ENCODE assay signal across 29 cellular contexts in the genomic region with DNA sequence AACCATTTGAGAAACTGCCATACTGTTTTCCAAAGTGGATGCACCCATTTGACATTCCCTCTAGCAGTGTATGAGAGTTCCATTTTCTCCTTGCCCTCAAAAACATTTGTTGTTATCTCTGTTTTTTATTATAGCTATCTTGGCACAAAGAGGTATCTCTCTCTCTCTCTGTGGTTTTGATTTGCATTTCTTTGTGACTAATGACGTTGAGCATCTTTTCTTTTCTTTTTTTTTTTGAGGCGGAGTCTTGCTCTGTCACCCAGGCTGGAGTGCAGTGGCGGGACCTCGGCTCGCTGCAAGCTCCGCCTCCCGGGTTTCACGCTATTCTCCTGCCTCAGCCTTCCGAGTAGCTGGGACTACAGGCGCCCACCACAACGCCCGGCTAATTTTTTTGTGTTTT. TPM values are rescaled to one million over a fixed set of nuclear protein-coding genes. Genes with fewer than 3 reads are reported as not detected.
A peak's percentile ranks its signal among the peaks of the same experiment; 100 is the strongest.
DNase-seq lines count a peak whose midpoint lies in the region; ATAC-seq, FAIRE-seq and TF ChIP-seq lines count a peak whose summit lies in the region.
"Had no signal": no experiment of that assay in that cellular context is flagged by ENCODE, and none has a peak within 500 bp of the region (broad histone marks: within the 10 kb centered on the region; RNA-seq: fewer than 3 reads in every experiment).

No MANE protein-coding gene starts in this region.

- H3K4me3 ChIP-seq in GM12878 (no peak overlapping the region), neuronal stem cell (ENCODE audit: low read length in 2 of 2) (no peak overlapping the region)
- H3K4me3 ChIP-seq: heart right ventricle, SJCRH30, tibial nerve had no signal

- 66% methylated on average over 11 of the region's 12 CpGs for WGBS in GM12878 (ENCODE audit: insufficient coverage, insufficient replicate concordance, low lambda C conversion rate, missing lambda C conversion rate)
- no CpG with 5 or more reads among the region's 12 CpGs for WGBS in neuronal stem cell (ENCODE audit: extremely low coverage in 2 of 2, insufficient read length in 2 of 2, insufficient replicate concordance in 1 of 2), 2 donors

- H2BK15ac ChIP-seq in neuronal stem cell (ENCODE audit: low read length): no peak overlapping the region

- no peak for TF ChIP-seq EP300 in GM12878 (IDR thresholded peaks at IDR 0.05; ENCODE audit: borderline replicate concordance in 1 of 2, control insufficient read depth in 1 of 2, low read depth in 2 of 2, low read length in 2 of 2)

- ATAC-seq in GM12878 (no peak), GM18909 (IDR thresholded peaks at IDR 0.05; ENCODE audit: poor library complexity, unreplicated experiment) (no peak)
- ATAC-seq: HCT116, heart right ventricle, left cardiac atrium, Panc1 had no signal

- RAD21 ChIA-PET in GM12878 (lab: Charles Lee; ENCODE audit: unreplicated experiment): no interaction called here

- no peak overlapping the region for H2AFZ ChIP-seq in GM12878 (ENCODE audit: control insufficient read depth, low read depth, low read length)
- H2AFZ ChIP-seq in neuronal stem cell (ENCODE audit: low read length): peak overlapping the region; percentile 35

- no peak for TF ChIP-seq CTCF in GM12878 (IDR thresholded peaks at IDR 0.05 in 2 of 3, conservative IDR thresholded peaks at IDR 0.05 in 1 of 3; ENCODE audit: control insufficient read depth in 2 of 3, extremely low read depth in 1 of 3, insufficient read depth in 1 of 3, low read depth in 3 of 3, low read length in 3 of 3)

- H3K79me2 ChIP-seq in GM12878 (ENCODE audit: control insufficient read depth, insufficient read depth, low read length): no peaks in the 10 kb centered on the region

- H3K27me3 ChIP-seq in GM12878 (replicated peaks in 1 of 2; ENCODE audit: control insufficient read depth in 2 of 2, insufficient read depth in 2 of 2, low read length in 1 of 2) (no peaks in the 10 kb centered on the region), neuronal stem cell (ENCODE audit: control insufficient read depth in 3 of 3, insufficient read depth in 3 of 3, low read depth in 1 of 3, low read length in 3 of 3) (peaks cover 0 to 13% (median 0%) of the 10 kb centered on the region in 3 experiments)
- H3K27me3 ChIP-seq: SJCRH30, tibial nerve had no signal

- intact Hi-C loops in GM12878 (cut with micrococcal nuclease; ENCODE audit: unreplicated experiment): no loop called here

- H3K27ac ChIP-seq in GM12878 (ENCODE audit: control insufficient read depth, insufficient read depth) (no peak overlapping the region), neuronal stem cell (replicated peaks; ENCODE audit: low read length) (no peak overlapping the region)
- H3K27ac ChIP-seq: heart right ventricle, HL-60, neutrophil, SJCRH30, tibial nerve had no signal

- H3K9ac ChIP-seq in GM12878 (ENCODE audit: control insufficient read depth, insufficient read depth, low read length) (no peak overlapping the region), neuronal stem cell (ENCODE audit: low read depth, low read length, poor library complexity) (no peak overlapping the region)

- H3K79me1 ChIP-seq in neuronal stem cell (ENCODE audit: low read depth, low read length): no peaks in the 10 kb centered on the region

- no peak for FAIRE-seq in GM12878 (lab: Jason Lieb, UNC)

- H2BK120ac ChIP-seq in neuronal stem cell (ENCODE audit: low read depth, low read length): no peak overlapping the region

- no peak overlapping the region for H4K91ac ChIP-seq in neuronal stem cell (ENCODE audit: low read depth, low read length, poor library complexity)

- H2AK5ac ChIP-seq in neuronal stem cell (ENCODE audit: low read depth, low read length): no peak overlapping the region

- TF ChIP-seq RAD21 in GM12878 (IDR thresholded peaks at IDR 0.05; ENCODE audit: insufficient read depth, low read depth, low read length): no peak

- POLR2A ChIA-PET in GM12878 (lab: Charles Lee): no interaction called here

- DNase-seq in GM04503 (ENCODE audit: low read depth) (peak; percentile 21), NCI-H226 (peak; percentile 18), GM12878 (ENCODE audit: low read depth, low spot score) (no peak), neuronal stem cell (ENCODE audit: low spot score) (no peak), DMS 273 (lab: John Stamatoyannopoulos, UW; ENCODE audit: unreplicated experiment) (no peak), NCI-H1930 (lab: John Stamatoyannopoulos, UW) (no peak)
- DNase-seq: activated CD4-positive, alpha-beta T cell treated with anti-CD3 and anti-CD28 coated beads, Interleukin-2, amount 10 ng/mL, durations not matched to agents 24 days and 14 days; activated naive CD4-positive, alpha-beta T cell treated with anti-CD3 and anti-CD28 coated beads for 36 hours; activated T-cell treated with anti-CD3 and anti-CD28 coated beads, Interleukin-2, amount 50 U/mL, for 48 hours; AML-193; CD4-positive, alpha-beta memory T cell; central memory CD4-positive, alpha-beta T cell; dermis blood vessel endothelial cell; GDM1; heart right ventricle; IMR-90; left cardiac atrium; NCI-H1417; NCI-H2107; NCI-H510A; NK-92 treated with Interleukin-12 subunit alpha and Interleukin-12 subunit beta, amount 100 ng/mL, for 24 hours; SJCRH30; stimulated activated CD8-positive, alpha-beta memory T cell treated with anti-CD3 and anti-CD28 coated beads, Interleukin-4, amount 100 ng/mL, for 48 hours had no signal

- H2BK12ac ChIP-seq in neuronal stem cell (ENCODE audit: low read length): no peak overlapping the region

- no peak overlapping the region for H4K8ac ChIP-seq in neuronal stem cell (ENCODE audit: low read depth, low read length)

- H3K4me2 ChIP-seq in GM12878 (ENCODE audit: control insufficient read depth, insufficient read depth) (no peak overlapping the region), neuronal stem cell (ENCODE audit: insufficient read depth, low read length, poor library complexity, severe bottlenecking) (no peak overlapping the region)

- H3K4me1 ChIP-seq in GM12878 (ENCODE audit: control insufficient read depth, insufficient read depth, low read length) (no peaks in the 10 kb centered on the region), neuronal stem cell (ENCODE audit: control insufficient read depth in 2 of 2, insufficient read depth in 1 of 2, low read depth in 1 of 2, low read length in 2 of 2) (no peaks in the 10 kb centered on the region)
- H3K4me1 ChIP-seq: tibial nerve had no signal

- no peak overlapping the region for H3K14ac ChIP-seq in neuronal stem cell (ENCODE audit: low read length)

- SMC1A ChIA-PET in GM12878 (lab: Charles Lee; ENCODE audit: uncharacterized antibody, unreplicated experiment): interaction anchor here (1.4 kb wide), 1 partner anchor 114 kb away, joined by 4 read pairs; no protein-coding TSS in a partner anchor

- H2BK5ac ChIP-seq in neuronal stem cell (ENCODE audit: low read length): no peak overlapping the region

- H3K9me3 ChIP-seq in GM12878 (replicated peaks; ENCODE audit: control insufficient read depth, insufficient read depth, low read length) (no peaks in the 10 kb centered on the region), neuronal stem cell (replicated peaks in 1 of 2; ENCODE audit: control insufficient read depth in 2 of 2, insufficient read depth in 1 of 2, low read depth in 1 of 2, low read length in 2 of 2) (no peaks in the 10 kb centered on the region)
- H3K9me3 ChIP-seq: heart right ventricle, neutrophil, SJCRH30, tibial nerve had no signal

- in situ Hi-C loops in GM12878 (cut with MboI): no loop called here

- TF ChIP-seq POLR2A in GM12878 (IDR thresholded peaks at IDR 0.05; ENCODE audit: low read depth, low read length): no peak

- no peak overlapping the region for H3K18ac ChIP-seq in neuronal stem cell (ENCODE audit: low read length)

- H3K4ac ChIP-seq in neuronal stem cell (ENCODE audit: low read length): no peak overlapping the region

- CTCF ChIA-PET in GM12878 (lab: Yijun Ruan, JAX): no interaction called here

- BruUV-seq in GM12878 (replicated peaks; lab: Mats Ljungman, UMichigan): no TSS peak

- no peaks in the 10 kb centered on the region for H4K20me1 ChIP-seq in GM12878 (ENCODE audit: control insufficient read depth, insufficient read depth)

- no peaks in the 10 kb centered on the region for H3K36me3 ChIP-seq in GM12878 (ENCODE audit: control insufficient read depth in 2 of 2, insufficient read depth in 2 of 2, low read length in 1 of 2)
- no peaks in the 10 kb centered on the region for H3K36me3 ChIP-seq in neuronal stem cell (replicated peaks in 1 of 2; ENCODE audit: control insufficient read depth in 2 of 2, insufficient read depth in 2 of 2, low read length in 2 of 2)
- H3K36me3 ChIP-seq: heart right ventricle, neutrophil, SJCRH30, tibial nerve had no signal

- H3K23ac ChIP-seq in neuronal stem cell (ENCODE audit: low read depth, low read length, poor library complexity): no peak overlapping the region

RNA-seq across cellular contexts. Expression of gene ZMYM6, which starts 17.4 kb away (rescaled TPM):
- 117 and 126 TPM in 2 replicates for total RNA-seq in GM12878 (2013; cell fraction: nucleolus; rRNA removed)
- 14.0 and 16.5 TPM in 2 replicates for total RNA-seq in GM12878 (2014; rRNA removed)
- 14.1 and 14.3 TPM in 2 replicates for total RNA-seq in GM12878 (2014; rRNA removed; fragmentation: Illumina TruSeq; extraction: Trizol)
- 11.9 and 16.7 TPM in 2 replicates for total RNA-seq in GM12878 (2021)
- 7.2 TPM for polyA plus RNA-seq in GM12878 (2011; ENCODE audit: low read depth)
- 14.2 and 20.4 TPM in 2 replicates for polyA plus RNA-seq in GM12878 (2011; rRNA removed)
- polyA plus RNA-seq in GM12878 (2011; cell fraction: cytosol; rRNA removed): 7.1 and 9.9 TPM in 2 replicates
- polyA plus RNA-seq in GM12878 (2011; cell fraction: nucleus; rRNA removed): 22.0 and 27.2 TPM in 2 replicates
- 13.3 and 17.0 TPM in 2 replicates for polyA plus RNA-seq in GM12878 (2012)
- polyA plus RNA-seq in GM12878 (2014; fragmentation: Illumina TruSeq; extraction: Trizol): 16.3 and 19.2 TPM in 2 replicates
- polyA plus RNA-seq in GM12878 (2014; fragmentation: Nextera tagmentation; extraction: Ambion mirVana): 1 to 10 TPM; 8.2 to 8.9 TPM
- 14.6 and 17.1 TPM in 2 replicates for polyA plus RNA-seq in GM12878 (2014; rRNA removed)
- 10 to 100 TPM; 12.3 to 14.0 TPM for polyA plus RNA-seq in GM12878 (2016; fragmentation: Nextera tagmentation; extraction: Ambion mirVana)
- 17.1 and 30.8 TPM in 2 replicates for polyA minus RNA-seq in GM12878 (2011; rRNA and poly(A)+ RNA removed)
- 5.2 and 6.9 TPM in 2 replicates for polyA minus RNA-seq in GM12878 (2011; cell fraction: cytosol; rRNA and poly(A)+ RNA removed)
- 21.4 and 41.3 TPM in 2 replicates for polyA minus RNA-seq in GM12878 (2011; cell fraction: nucleus; rRNA and poly(A)+ RNA removed)
- 9.3 TPM for polyA plus RNA-seq in neuronal stem cell (2013, experiment 1 of 2)
- 7.7 TPM for polyA plus RNA-seq in neuronal stem cell (2013, experiment 2 of 2)

RNA-seq across cellular contexts. Expression of gene ZMYM1, which starts 30.1 kb away (rescaled TPM):
- total RNA-seq in GM12878 (2013; cell fraction: nucleolus; rRNA removed): 13.1 and 23.6 TPM in 2 replicates
- 0.96 and 3.9 TPM in 2 replicates for total RNA-seq in GM12878 (2014; rRNA removed)
- 1.7 and 2.3 TPM in 2 replicates for total RNA-seq in GM12878 (2014; rRNA removed; fragmentation: Illumina TruSeq; extraction: Trizol)
- total RNA-seq in GM12878 (2021): 1.8 and 2.6 TPM in 2 replicates
- polyA plus RNA-seq in GM12878 (2011; ENCODE audit: low read depth): 0.31 TPM
- polyA plus RNA-seq in GM12878 (2011; rRNA removed): 5.0 and 5.2 TPM in 2 replicates
- polyA plus RNA-seq in GM12878 (2011; cell fraction: cytosol; rRNA removed): 1.4 and 3.1 TPM in 2 replicates
- 2.3 and 3.7 TPM in 2 replicates for polyA plus RNA-seq in GM12878 (2011; cell fraction: nucleus; rRNA removed)
- polyA plus RNA-seq in GM12878 (2012): 0.66 and 0.94 TPM in 2 replicates
- polyA plus RNA-seq in GM12878 (2014; fragmentation: Illumina TruSeq; extraction: Trizol): 1.6 and 2.0 TPM in 2 replicates
- polyA plus RNA-seq in GM12878 (2014; fragmentation: Nextera tagmentation; extraction: Ambion mirVana): 1 to 10 TPM in 1 of 2 experiments, under 1 TPM in 1; 0.68 to 2.1 TPM
- 0.58 and 0.89 TPM in 2 replicates for polyA plus RNA-seq in GM12878 (2014; rRNA removed)
- polyA plus RNA-seq in GM12878 (2016; fragmentation: Nextera tagmentation; extraction: Ambion mirVana): 1 to 10 TPM in 1 of 2 experiments, under 1 TPM in 1; 0.45 to 1.1 TPM
- polyA minus RNA-seq in GM12878 (2011; rRNA and poly(A)+ RNA removed): 5.5 and 9.3 TPM in 2 replicates
- polyA minus RNA-seq in GM12878 (2011; cell fraction: cytosol; rRNA and poly(A)+ RNA removed): 2.5 and 4.6 TPM in 2 replicates
- 1.6 and 3.0 TPM in 2 replicates for polyA minus RNA-seq in GM12878 (2011; cell fraction: nucleus; rRNA and poly(A)+ RNA removed)
- 17.2 TPM for polyA plus RNA-seq in neuronal stem cell (2013, experiment 1 of 2)
- polyA plus RNA-seq in neuronal stem cell (2013, experiment 2 of 2): 18.5 TPM

Comparison
In these comparisons a context has a peak if more than half of its experiments do, and no peak if none do; other contexts are left out.
1. DNase-seq: peak in GM04503 (single experiment) and NCI-H226 (single experiment); none in GM12878 (single experiment), neuronal stem cell (single experiment), DMS 273 (single experiment) and NCI-H1930 (0 of 2).